ENCODE assay signal across 8 cellular contexts in the genomic region with DNA sequence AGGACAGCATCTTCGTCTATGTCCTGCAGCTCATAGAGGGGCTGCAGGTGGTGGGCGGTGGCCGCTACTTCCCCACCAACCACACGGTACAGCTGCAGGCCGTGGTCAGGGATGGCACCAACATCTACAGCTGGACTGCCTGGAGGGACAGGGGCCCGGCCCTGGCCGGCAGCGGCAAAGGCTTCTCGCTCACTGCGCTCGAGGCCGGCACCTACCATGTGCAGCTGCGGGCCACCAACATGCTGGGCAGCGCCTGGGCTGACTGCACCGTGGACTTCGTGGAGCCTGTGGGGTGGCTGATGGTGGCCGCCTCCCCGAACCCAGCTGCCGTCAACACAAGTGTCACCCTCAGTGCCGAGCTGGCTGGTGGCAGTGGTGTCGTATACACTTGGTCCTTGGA. TPM values are rescaled to one million over a fixed set of nuclear protein-coding genes. Genes with fewer than 3 reads are reported as not detected.
DNase-seq lines count a peak whose midpoint lies in the region; ATAC-seq, FAIRE-seq and TF ChIP-seq lines count a peak whose summit lies in the region.
"Not testable (repeated sequence)": the region's sequence is repeated elsewhere in the genome, so short reads cannot be mapped to it uniquely, and the experiment has no call there.

No MANE protein-coding gene starts in this region.

- not testable (repeated sequence) for H2AFZ ChIP-seq in neuronal stem cell (ENCODE audit: low read length)

- peak; percentile 0 for DNase-seq in HT1080 (ENCODE audit: low read depth)
- DNase-seq in activated CD4-positive, alpha-beta T cell treated with anti-CD3 and anti-CD28 coated beads, Interleukin-2, amount 10 ng/mL, durations not matched to agents 24 days and 14 days = peak; percentile 37
- peak; percentile 83 for DNase-seq in chondrocyte (ENCODE audit: low spot score)
- DNase-seq in Right ventricle myocardium inferior (ENCODE audit: missing footprints) = peak; percentile 56
- DNase-seq in kidney = peak; percentile 7
- DNase-seq in neuronal stem cell (ENCODE audit: low spot score) = not testable (repeated sequence)
- peak; percentile 17 for DNase-seq in stimulated activated CD8-positive, alpha-beta memory T cell treated with anti-CD3 and anti-CD28 coated beads, Interleukin-4, amount 100 ng/mL, for 48 hours
- peak; percentile 45 to 64 for DNase-seq in aorta

- H3K4me2 ChIP-seq in neuronal stem cell (ENCODE audit: insufficient read depth, low read length, poor library complexity, severe bottlenecking) = not testable (repeated sequence)

- intact Hi-C loops in activated CD4-positive, alpha-beta T cell treated with anti-CD3 and anti-CD28 coated beads, Interleukin-2, amount 10 ng/mL, durations not matched to agents 24 days and 14 days (cut with micrococcal nuclease); Right ventricle myocardium inferior (cut with DNase I); kidney (cut with DNase I); aorta (cut with DNase I): not testable (repeated sequence)

- H3K27ac Mint-ChIP-seq in activated CD4-positive, alpha-beta T cell treated with anti-CD3 and anti-CD28 coated beads, Interleukin-2, amount 10 ng/mL, durations not matched to agents 24 days and 14 days; chondrocyte (ENCODE audit: unreplicated experiment): not testable (repeated sequence)

- H3K18ac ChIP-seq in neuronal stem cell (ENCODE audit: low read length) = peak overlapping the region; percentile 28

- WGBS in neuronal stem cell (ENCODE audit: extremely low coverage in 2 of 2, insufficient read length in 2 of 2, insufficient replicate concordance in 1 of 2), 2 donors = no CpG with 5 or more reads among the region's 21 CpGs
- 92 to 96% methylated on average over 20 of the region's 21 CpGs for WGBS in aorta, 2 donors

- TF ChIP-seq CTCF in chondrocyte (IDR thresholded peaks at IDR 0.05); kidney (IDR thresholded peaks at IDR 0.05; ENCODE audit: borderline replicate concordance, extremely low read depth, insufficient read depth): not testable (repeated sequence)

- H3K27ac ChIP-seq in kidney (ENCODE audit: low read depth in 2 of 2, low read length in 2 of 2); neuronal stem cell (replicated peaks; ENCODE audit: low read length); aorta (ENCODE audit: low read depth in 1 of 2, low read length in 2 of 2): not testable (repeated sequence)

- not testable (repeated sequence) for H3K4ac ChIP-seq in neuronal stem cell (ENCODE audit: low read length)

- H3K36me3 Mint-ChIP-seq in activated CD4-positive, alpha-beta T cell treated with anti-CD3 and anti-CD28 coated beads, Interleukin-2, amount 10 ng/mL, durations not matched to agents 24 days and 14 days (ENCODE audit: low read depth); chondrocyte (ENCODE audit: low read depth): not testable (repeated sequence)

- not testable (repeated sequence) for ATAC-seq in Right ventricle myocardium inferior
- peak; percentile 78 for ATAC-seq in aorta (ENCODE audit: low FRiP score)

- not testable (repeated sequence) for H4K91ac ChIP-seq in neuronal stem cell (ENCODE audit: low read depth, low read length, poor library complexity)

- not testable (repeated sequence) for H3K14ac ChIP-seq in neuronal stem cell (ENCODE audit: low read length)

- not testable (repeated sequence) for H3K4me3 Mint-ChIP-seq in activated CD4-positive, alpha-beta T cell treated with anti-CD3 and anti-CD28 coated beads, Interleukin-2, amount 10 ng/mL, durations not matched to agents 24 days and 14 days; chondrocyte (ENCODE audit: unreplicated experiment)

- H4K8ac ChIP-seq in neuronal stem cell (ENCODE audit: low read depth, low read length) = not testable (repeated sequence)

- H2AK5ac ChIP-seq in neuronal stem cell (ENCODE audit: low read depth, low read length) = not testable (repeated sequence)

- not testable (repeated sequence) for H3K9me3 Mint-ChIP-seq in activated CD4-positive, alpha-beta T cell treated with anti-CD3 and anti-CD28 coated beads, Interleukin-2, amount 10 ng/mL, durations not matched to agents 24 days and 14 days; chondrocyte (ENCODE audit: low read depth)

- H2BK120ac ChIP-seq in neuronal stem cell (ENCODE audit: low read depth, low read length) = not testable (repeated sequence)

- H3K4me1 ChIP-seq in kidney (ENCODE audit: control insufficient read depth in 1 of 2, insufficient read depth in 1 of 2, low read depth in 1 of 2, low read length in 2 of 2); neuronal stem cell (ENCODE audit: control insufficient read depth in 2 of 2, insufficient read depth in 1 of 2, low read depth in 1 of 2, low read length in 2 of 2); aorta (ENCODE audit: control insufficient read depth in 1 of 2, insufficient read depth in 2 of 2, low read length in 2 of 2): not testable (repeated sequence)

- H3K9me3 ChIP-seq in kidney (ENCODE audit: control insufficient read depth in 1 of 2, low read length in 2 of 2); neuronal stem cell (replicated peaks in 1 of 2; ENCODE audit: control insufficient read depth in 2 of 2, insufficient read depth in 1 of 2, low read depth in 1 of 2, low read length in 2 of 2); aorta (ENCODE audit: control insufficient read depth, low read length): not testable (repeated sequence)

- FAIRE-seq in kidney (lab: Jason Lieb, UNC) = not testable (repeated sequence)

- H3K27me3 ChIP-seq in neuronal stem cell (ENCODE audit: control insufficient read depth in 3 of 3, insufficient read depth in 3 of 3, low read depth in 1 of 3, low read length in 3 of 3); aorta (ENCODE audit: control insufficient read depth in 1 of 2, insufficient read depth in 2 of 2, low read length in 1 of 2): not testable (repeated sequence)

- H2BK5ac ChIP-seq in neuronal stem cell (ENCODE audit: low read length) = not testable (repeated sequence)

- not testable (repeated sequence) for H3K4me1 Mint-ChIP-seq in activated CD4-positive, alpha-beta T cell treated with anti-CD3 and anti-CD28 coated beads, Interleukin-2, amount 10 ng/mL, durations not matched to agents 24 days and 14 days; chondrocyte (ENCODE audit: low read depth)

- H3K4me3 ChIP-seq in kidney (ENCODE audit: low read length in 2 of 2); neuronal stem cell (ENCODE audit: low read length in 2 of 2); aorta (ENCODE audit: low read length in 2 of 2): not testable (repeated sequence)

- H3K23ac ChIP-seq in neuronal stem cell (ENCODE audit: low read depth, low read length, poor library complexity) = not testable (repeated sequence)

- not testable (repeated sequence) for H3K79me1 ChIP-seq in neuronal stem cell (ENCODE audit: low read depth, low read length)

- not testable (repeated sequence) for H2BK15ac ChIP-seq in neuronal stem cell (ENCODE audit: low read length)

- H3K27me3 Mint-ChIP-seq in activated CD4-positive, alpha-beta T cell treated with anti-CD3 and anti-CD28 coated beads, Interleukin-2, amount 10 ng/mL, durations not matched to agents 24 days and 14 days; chondrocyte (ENCODE audit: low read depth): not testable (repeated sequence)

- H2BK12ac ChIP-seq in neuronal stem cell (ENCODE audit: low read length) = not testable (repeated sequence)

- H3K36me3 ChIP-seq in kidney (ENCODE audit: control insufficient read depth in 1 of 2, insufficient read depth in 2 of 2, low read length in 2 of 2); neuronal stem cell (replicated peaks in 1 of 2; ENCODE audit: control insufficient read depth in 2 of 2, insufficient read depth in 2 of 2, low read length in 2 of 2); aorta (ENCODE audit: control insufficient read depth in 1 of 2, insufficient read depth in 2 of 2, low read length in 1 of 2): not testable (repeated sequence)

- not testable (repeated sequence) for H3K9ac ChIP-seq in kidney (ENCODE audit: low read length in 2 of 2); neuronal stem cell (ENCODE audit: low read depth, low read length, poor library complexity)

RNA-seq across cellular contexts. Expression of gene NPIPA7, which starts 13.6 kb away (rescaled TPM):
- 0.43 and 4.8 TPM in 2 replicates for total RNA-seq in HT1080 (2014; rRNA removed; shearing (Covaris generic))
- 3.4 and 4.8 TPM in 2 replicates for polyA plus RNA-seq in HT1080 (2015; cell fraction: cytosol; rRNA removed)
- polyA plus RNA-seq in HT1080 (2015; cell fraction: nucleus; rRNA removed) = 9.2 and 9.9 TPM in 2 replicates
- 7.5 and 8.0 TPM in 2 replicates for total RNA-seq in activated CD4-positive, alpha-beta T cell treated with anti-CD3 and anti-CD28 coated beads, Interleukin-2, amount 10 ng/mL, durations not matched to agents 24 days and 14 days
- 6.0 to 7.9 TPM (median 6.7 TPM) in 3 replicates for total RNA-seq in chondrocyte
- 3.0 TPM for total RNA-seq in Right ventricle myocardium inferior
- total RNA-seq in kidney = 9.0 TPM
- 7.2 TPM for polyA plus RNA-seq in kidney (ENCODE audit: insufficient read depth, low read depth, low replicate concordance)
- polyA plus RNA-seq in neuronal stem cell (2013, experiment 1 of 2) = 8.1 TPM
- 8.5 TPM for polyA plus RNA-seq in neuronal stem cell (2013, experiment 2 of 2)
- total RNA-seq in aorta = 10 to 100 TPM in 1 of 2 donors, 1 to 10 TPM in 1; 7.5 to 25.3 TPM
- 10 to 100 TPM in 1 of 2 donors, not detected in 1; 13.9 TPM for polyA plus RNA-seq in aorta
